In genomic region chr2:37417321-37417720, GRCh38 we compare ENCODE assay signal across 26 cellular contexts.
DNase-seq lines count a peak whose midpoint lies in the region; ATAC-seq, FAIRE-seq and TF ChIP-seq lines count a peak whose summit lies in the region.
"Had no signal": no experiment of that assay in that cellular context is flagged by ENCODE, and none has a peak within 500 bp of the region (broad histone marks: within the 10 kb centered on the region; RNA-seq: fewer than 3 reads in every experiment).

No MANE protein-coding gene starts in this region.

- intact Hi-C loops in upper lobe of right lung (cut with DNase I) = loop anchor here (10.0 kb wide), 1 partner anchor 417 kb away; no protein-coding TSS in a partner anchor

- no peak for DNase-seq in activated naive CD4-positive, alpha-beta T cell treated with anti-CD3 and anti-CD28 coated beads, Interleukin-2, amount 10 ng/mL, durations not matched to agents 7 days and 5 days
- peak; percentile 65 for DNase-seq in astrocyte (ENCODE audit: low read depth)
- DNase-seq in hepatic stellate cell (ENCODE audit: low spot score) = peak; percentile 12
- no peak for DNase-seq in D721Med (ENCODE audit: insufficient read length, low spot score)
- DNase-seq in NCI-H510A (lab: John Stamatoyannopoulos, UW) = no peak
- no peak for DNase-seq in upper lobe of right lung
- DNase-seq: activated CD4-positive, alpha-beta T cell treated with anti-CD3 and anti-CD28 coated beads, Interleukin-2, amount 50 U/mL, for 1 hour; activated gamma-delta T cell treated with Interleukin-2 at 50 U/mL for 16 hours; dermis blood vessel endothelial cell; heart right ventricle; islet precursor cell; mammary epithelial cell; naive thymus-derived CD8-positive, alpha-beta T cell; NCI-H1092 treated with DMSO at 0.1 percent for 48 hours; NCI-H82; stimulated activated naive B cell treated with anti-CD40 and anti-IgM and Interleukin-4, amounts not matched to agents 10 μg/mL and 1 μg/mL and 100 μg/mL, for 72 hours had no signal

- no peak overlapping the region for H3K4me3 ChIP-seq in astrocyte (ENCODE audit: insufficient read depth, low read depth, low read length)
- H3K4me3 ChIP-seq in upper lobe of right lung = no peak overlapping the region
- H3K4me3 ChIP-seq: heart right ventricle had no signal

- H3K79me2 ChIP-seq in astrocyte (ENCODE audit: insufficient read depth, low read length) = no peaks in the 10 kb centered on the region

- H3K36me3 ChIP-seq in astrocyte (ENCODE audit: insufficient read depth, low read length) (no peaks in the 10 kb centered on the region), upper lobe of right lung (no peaks in the 10 kb centered on the region)
- H3K36me3 ChIP-seq: heart right ventricle had no signal

- no peak overlapping the region for H2AFZ ChIP-seq in astrocyte (ENCODE audit: low read depth, low read length)

- no peak for TF ChIP-seq CTCF in astrocyte (IDR thresholded peaks at IDR 0.05; ENCODE audit: insufficient read depth, low read depth, low read length)
- TF ChIP-seq CTCF in D721Med (IDR thresholded peaks at IDR 0.05; ENCODE audit: insufficient read depth, missing control alignments) = no peak
- TF ChIP-seq CTCF in upper lobe of right lung (IDR thresholded peaks at IDR 0.05) = no peak

- no peaks in the 10 kb centered on the region for H3K36me3 Mint-ChIP-seq in activated naive CD4-positive, alpha-beta T cell treated with anti-CD3 and anti-CD28 coated beads, Interleukin-2, amount 50 U/mL, for 24 hours
- no peaks in the 10 kb centered on the region for H3K36me3 Mint-ChIP-seq in activated naive CD4-positive, alpha-beta T cell treated with anti-CD3 and anti-CD28 coated beads, Interleukin-2, amount 10 ng/mL, durations not matched to agents 7 days and 5 days
- no peaks in the 10 kb centered on the region for H3K36me3 Mint-ChIP-seq in astrocyte (ENCODE audit: low read depth, unreplicated experiment)
- H3K36me3 Mint-ChIP-seq: brain; naive thymus-derived CD8-positive, alpha-beta T cell; stimulated activated naive B cell treated with anti-CD40 and anti-IgM and Interleukin-4, amounts not matched to agents 10 μg/mL and 1 μg/mL and 100 μg/mL, for 72 hours; type B pancreatic cell had no signal

- H3K9me3 Mint-ChIP-seq in activated naive CD4-positive, alpha-beta T cell treated with anti-CD3 and anti-CD28 coated beads, Interleukin-2, amount 50 U/mL, for 24 hours = no peaks in the 10 kb centered on the region
- no peaks in the 10 kb centered on the region for H3K9me3 Mint-ChIP-seq in activated naive CD4-positive, alpha-beta T cell treated with anti-CD3 and anti-CD28 coated beads, Interleukin-2, amount 10 ng/mL, durations not matched to agents 7 days and 5 days
- H3K9me3 Mint-ChIP-seq in astrocyte (ENCODE audit: unreplicated experiment) = no peaks in the 10 kb centered on the region
- H3K9me3 Mint-ChIP-seq: stimulated activated naive B cell treated with anti-CD40 and anti-IgM and Interleukin-4, amounts not matched to agents 10 μg/mL and 1 μg/mL and 100 μg/mL, for 72 hours; type B pancreatic cell had no signal

- no peaks in the 10 kb centered on the region for H3K9me3 ChIP-seq in astrocyte (ENCODE audit: insufficient read depth, low read depth, low read length)
- no peaks in the 10 kb centered on the region for H3K9me3 ChIP-seq in upper lobe of right lung
- H3K9me3 ChIP-seq: heart right ventricle had no signal

- no peaks in the 10 kb centered on the region for H3K27me3 ChIP-seq in astrocyte (ENCODE audit: insufficient read depth, low read length)
- no peaks in the 10 kb centered on the region for H3K27me3 ChIP-seq in upper lobe of right lung
- H3K27me3 ChIP-seq: heart right ventricle had no signal

- no peak overlapping the region for H3K4me2 ChIP-seq in astrocyte (ENCODE audit: low read length)
- H3K4me2 ChIP-seq: KMS-11 had no signal

- peak overlapping the region; percentile 2 for H3K27ac Mint-ChIP-seq in activated naive CD4-positive, alpha-beta T cell treated with anti-CD3 and anti-CD28 coated beads, Interleukin-2, amount 50 U/mL, for 24 hours
- no peak overlapping the region for H3K27ac Mint-ChIP-seq in activated naive CD4-positive, alpha-beta T cell treated with anti-CD3 and anti-CD28 coated beads, Interleukin-2, amount 10 ng/mL, durations not matched to agents 7 days and 5 days
- no peak overlapping the region for H3K27ac Mint-ChIP-seq in astrocyte (ENCODE audit: unreplicated experiment)
- H3K27ac Mint-ChIP-seq: brain; progenitor cell of endocrine pancreas; stimulated activated naive B cell treated with anti-CD40 and anti-IgM and Interleukin-4, amounts not matched to agents 10 μg/mL and 1 μg/mL and 100 μg/mL, for 72 hours; type B pancreatic cell had no signal

- ATAC-seq in upper lobe of right lung (no peak), GM21526 (IDR thresholded peaks at IDR 0.05; ENCODE audit: low FRiP score, unreplicated experiment) (no peak)
- ATAC-seq: heart right ventricle; naive thymus-derived CD8-positive, alpha-beta T cell; stimulated activated naive B cell treated with anti-CD40 and anti-IgM and Interleukin-4, amounts not matched to agents 10 μg/mL and 1 μg/mL and 100 μg/mL, for 72 hours had no signal

- peaks cover 7% of the 10 kb centered on the region for H3K4me1 Mint-ChIP-seq in activated naive CD4-positive, alpha-beta T cell treated with anti-CD3 and anti-CD28 coated beads, Interleukin-2, amount 50 U/mL, for 24 hours
- H3K4me1 Mint-ChIP-seq in activated naive CD4-positive, alpha-beta T cell treated with anti-CD3 and anti-CD28 coated beads, Interleukin-2, amount 10 ng/mL, durations not matched to agents 7 days and 5 days = no peaks in the 10 kb centered on the region
- H3K4me1 Mint-ChIP-seq in astrocyte (ENCODE audit: low read depth, unreplicated experiment) = peaks cover 11% of the 10 kb centered on the region
- H3K4me1 Mint-ChIP-seq: stimulated activated naive B cell treated with anti-CD40 and anti-IgM and Interleukin-4, amounts not matched to agents 10 μg/mL and 1 μg/mL and 100 μg/mL, for 72 hours had no signal

- CTCF ChIA-PET in activated naive CD4-positive, alpha-beta T cell treated with anti-CD3 and anti-CD28 coated beads, Interleukin-2, amount 10 ng/mL, durations not matched to agents 7 days and 5 days (lab: Charles Lee) = interaction anchor here (0.7 to 7.1 kb wide), 2 partner anchors 42 to 418 kb away, joined by 3 to 95 read pairs; no protein-coding TSS in a partner anchor

- peaks cover 1% of the 10 kb centered on the region for H3K27me3 Mint-ChIP-seq in activated naive CD4-positive, alpha-beta T cell treated with anti-CD3 and anti-CD28 coated beads, Interleukin-2, amount 50 U/mL, for 24 hours
- peaks cover 23% of the 10 kb centered on the region for H3K27me3 Mint-ChIP-seq in activated naive CD4-positive, alpha-beta T cell treated with anti-CD3 and anti-CD28 coated beads, Interleukin-2, amount 10 ng/mL, durations not matched to agents 7 days and 5 days
- peaks cover 1% of the 10 kb centered on the region for H3K27me3 Mint-ChIP-seq in astrocyte (ENCODE audit: low read depth, unreplicated experiment)
- H3K27me3 Mint-ChIP-seq: naive thymus-derived CD8-positive, alpha-beta T cell; progenitor cell of endocrine pancreas had no signal

- no peaks in the 10 kb centered on the region for H4K20me1 ChIP-seq in astrocyte (ENCODE audit: insufficient read depth, low read length)

- no peak overlapping the region for H3K4me3 Mint-ChIP-seq in activated naive CD4-positive, alpha-beta T cell treated with anti-CD3 and anti-CD28 coated beads, Interleukin-2, amount 50 U/mL, for 24 hours
- H3K4me3 Mint-ChIP-seq in activated naive CD4-positive, alpha-beta T cell treated with anti-CD3 and anti-CD28 coated beads, Interleukin-2, amount 10 ng/mL, durations not matched to agents 7 days and 5 days = no peak overlapping the region
- H3K4me3 Mint-ChIP-seq in astrocyte (ENCODE audit: unreplicated experiment) = no peak overlapping the region
- H3K4me3 Mint-ChIP-seq: brain; naive thymus-derived CD8-positive, alpha-beta T cell; stimulated activated naive B cell treated with anti-CD40 and anti-IgM and Interleukin-4, amounts not matched to agents 10 μg/mL and 1 μg/mL and 100 μg/mL, for 72 hours; type B pancreatic cell had no signal

- FAIRE-seq in astrocyte (lab: Jason Lieb, UNC) = peak; percentile 9
- no peak for FAIRE-seq in D721Med (lab: Jason Lieb, UNC)
- FAIRE-seq: A204.1, G401.6, H1, TTC549 had no signal

- H3K4me1 ChIP-seq in astrocyte (ENCODE audit: insufficient read depth, low read length) = peaks cover 8% of the 10 kb centered on the region
- no peaks in the 10 kb centered on the region for H3K4me1 ChIP-seq in upper lobe of right lung

- H3K9ac ChIP-seq in astrocyte (ENCODE audit: low read length) = no peak overlapping the region
- H3K9ac ChIP-seq: KMS-11 had no signal

- H3K27ac ChIP-seq in astrocyte (ENCODE audit: low read depth, low read length) (no peak overlapping the region), upper lobe of right lung (no peak overlapping the region)
- H3K27ac ChIP-seq: heart right ventricle, KMS-11 had no signal

Comparison
In these comparisons a context has a peak if more than half of its experiments do, and no peak if none do; other contexts are left out.
1. DNase-seq: peak in astrocyte (single experiment) and hepatic stellate cell (single experiment); none in activated naive CD4-positive, alpha-beta T cell treated with anti-CD3 and anti-CD28 coated beads, Interleukin-2, amount 10 ng/mL, durations not matched to agents 7 days and 5 days (single experiment), D721Med (single experiment), NCI-H510A (single experiment) and upper lobe of right lung (single experiment).